In the genomic region with DNA sequence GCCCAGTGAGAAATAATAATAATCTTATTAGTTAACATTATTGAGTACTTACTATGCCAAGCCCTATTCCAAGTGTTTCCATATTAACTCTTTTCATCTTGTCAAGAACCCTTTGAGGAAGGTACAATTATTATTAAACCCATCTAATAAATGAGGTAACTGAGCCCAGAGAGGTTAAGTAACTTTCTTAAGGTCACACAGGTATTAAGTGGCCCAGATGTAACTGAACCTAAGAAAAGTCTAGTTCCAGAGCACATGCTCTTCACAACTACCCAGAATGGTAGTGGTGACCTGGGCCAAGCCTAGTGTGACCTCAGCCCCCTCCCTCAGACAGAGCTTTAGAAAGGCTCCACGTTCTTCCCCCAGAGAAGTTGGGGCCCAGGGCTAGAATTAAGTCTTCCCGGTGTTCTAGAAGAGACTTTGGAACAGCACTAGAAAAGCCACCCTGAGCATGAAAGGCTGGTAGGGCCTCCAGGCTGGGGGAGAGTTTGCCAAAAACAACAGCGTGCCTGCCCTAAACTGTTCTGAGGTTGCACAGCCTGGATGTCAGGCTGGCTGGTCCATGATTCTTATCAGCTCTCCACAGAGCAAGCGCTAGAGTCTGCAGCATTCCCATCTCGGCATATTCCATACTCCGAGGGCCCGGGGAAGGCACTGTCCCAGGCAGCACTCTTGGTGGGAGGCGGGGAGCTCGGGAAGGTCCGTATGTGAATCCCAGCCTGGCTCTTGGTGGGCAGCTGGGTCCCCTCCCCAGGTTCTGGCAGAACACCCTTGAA, we compare ENCODE assay signal across 9 cellular contexts. TPM values are rescaled to one million over a fixed set of nuclear protein-coding genes. Genes with fewer than 3 reads are reported as not detected.
DNase-seq lines count a peak whose midpoint lies in the region; ATAC-seq and TF ChIP-seq lines count a peak whose summit lies in the region.
"Had no signal": no experiment of that assay in that cellular context is flagged by ENCODE, and none has a peak within 500 bp of the region (broad histone marks: within the 10 kb centered on the region; RNA-seq: fewer than 3 reads in every experiment).

No MANE protein-coding gene starts in this region.

- intact Hi-C loops in Right ventricle myocardium superior (cut with DNase I) (no loop called here), Right ventricle myocardium inferior (cut with DNase I) (loop anchor here (2.0 kb wide), 1 partner anchor 19 kb away; no protein-coding TSS in a partner anchor), MCF 10A (cut with micrococcal nuclease) (loop anchor here (1.0 to 2.0 kb wide), 2 partner anchors 23 to 43 kb away; no protein-coding TSS in a partner anchor), aorta (cut with DNase I) (no loop called here)

- POLR2A ChIA-PET in MCF 10A (lab: Yijun Ruan, JAX): interaction anchor here (0.7 to 6.1 kb wide), 18 partner anchors 8 to 1032 kb away, joined by 3 to 130 read pairs (median 6); a partner anchor contains a TSS

- no peaks in the 10 kb centered on the region for H3K27me3 ChIP-seq in aorta (ENCODE audit: control insufficient read depth in 1 of 2, insufficient read depth in 2 of 2, low read length in 1 of 2)

- H3K36me3 Mint-ChIP-seq in MCF 10A (ENCODE audit: insufficient read depth, unreplicated experiment): no peaks in the 10 kb centered on the region

- peak overlapping the region; percentile 63 for H3K4me3 Mint-ChIP-seq in MCF 10A (ENCODE audit: unreplicated experiment)
- H3K4me3 Mint-ChIP-seq: activated T-helper 17 cell treated with anti-CD3 and anti-CD28 coated beads, Interleukin-2, amount 50 U/mL, for 72 hours had no signal

- CTCF ChIA-PET in MCF 10A (lab: Yijun Ruan, JAX): interaction anchor here (0.6 to 3.6 kb wide), 14 partner anchors 10 to 1755 kb away, joined by 3 to 30 read pairs (median 4); a partner anchor contains a TSS

- DNase-seq in Right ventricle myocardium superior (no peak), Right ventricle myocardium inferior (ENCODE audit: missing footprints) (no peak), MCF 10A (ENCODE audit: unreplicated experiment) (peak; percentile 80), lung microvascular endothelial cell (ENCODE audit: low read depth in 2 of 2) (peak; percentile 35 to 59), aorta (peak; percentile 84 to 88), SHP77 (lab: John Stamatoyannopoulos, UW) (no peak), NCI-H187 treated with DMSO at 0.1 percent for 48 hours (lab: John Stamatoyannopoulos, UW) (no peak)

- no peaks in the 10 kb centered on the region for H3K27me3 Mint-ChIP-seq in MCF 10A (ENCODE audit: insufficient read depth, unreplicated experiment)
- H3K27me3 Mint-ChIP-seq: activated T-helper 17 cell treated with anti-CD3 and anti-CD28 coated beads, Interleukin-2, amount 50 U/mL, for 72 hours had no signal

- BruUV-seq in MCF 10A (replicated peaks; lab: Mats Ljungman, UMichigan): TSS peak; percentile 73

- H3K27ac ChIP-seq in aorta (ENCODE audit: low read depth in 1 of 2, low read length in 2 of 2): peak overlapping the region; percentile 74 to 95

- H3K4me1 ChIP-seq in aorta (ENCODE audit: control insufficient read depth in 1 of 2, insufficient read depth in 2 of 2, low read length in 2 of 2): no peaks in the 10 kb centered on the region

- no peaks in the 10 kb centered on the region for H3K9me3 ChIP-seq in aorta (ENCODE audit: control insufficient read depth, low read length)

- 3 to 4% methylated on average over 10 of the region's 10 CpGs for WGBS in aorta, 2 donors

- H3K36me3 ChIP-seq in aorta (ENCODE audit: control insufficient read depth in 1 of 2, insufficient read depth in 2 of 2, low read length in 1 of 2): no peaks in the 10 kb centered on the region

- ATAC-seq in Right ventricle myocardium superior (ENCODE audit: poor library complexity) (peak; percentile 18), Right ventricle myocardium inferior (no peak), aorta (ENCODE audit: low FRiP score) (peak; percentile 83), HG02623 (IDR thresholded peaks at IDR 0.05; ENCODE audit: unreplicated experiment) (no peak)

- no peak overlapping the region for H3K4me3 ChIP-seq in aorta (ENCODE audit: low read length in 2 of 2)

- peaks cover 48% of the 10 kb centered on the region for H3K4me1 Mint-ChIP-seq in MCF 10A (ENCODE audit: insufficient read depth, unreplicated experiment)
- H3K4me1 Mint-ChIP-seq: activated T-helper 17 cell treated with anti-CD3 and anti-CD28 coated beads, Interleukin-2, amount 50 U/mL, for 72 hours had no signal

- no peak for TF ChIP-seq CTCF in MCF 10A (IDR thresholded peaks at IDR 0.05; ENCODE audit: unreplicated experiment)

- peak overlapping the region; percentile 91 for H3K27ac Mint-ChIP-seq in MCF 10A (ENCODE audit: low read depth, unreplicated experiment)
- H3K27ac Mint-ChIP-seq: activated T-helper 17 cell treated with anti-CD3 and anti-CD28 coated beads, Interleukin-2, amount 50 U/mL, for 72 hours had no signal

- H3K9me3 Mint-ChIP-seq in MCF 10A (ENCODE audit: unreplicated experiment): no peaks in the 10 kb centered on the region

RNA-seq across cellular contexts. Expression of a gene that starts 41.3 kb away (rescaled TPM):
- total RNA-seq in Right ventricle myocardium superior (99.5 TPM), Right ventricle myocardium inferior (105 TPM), MCF 10A (2022) (73.4 and 76.5 TPM in 2 replicates), lung microvascular endothelial cell (47.9 and 62.3 TPM in 2 replicates), aorta (100 to 1,000 TPM; 187 to 252 TPM)
- 10 to 100 TPM; 51.2 to 91.7 TPM for polyA plus RNA-seq in aorta

RNA-seq across cellular contexts. Expression of a gene that starts 53.5 kb away (rescaled TPM):
- total RNA-seq in Right ventricle myocardium superior (7.6 TPM), Right ventricle myocardium inferior (8.2 TPM), MCF 10A (2022) (1.9 and 3.0 TPM in 2 replicates), lung microvascular endothelial cell (7.4 and 13.1 TPM in 2 replicates), aorta (1 to 10 TPM; 3.9 to 5.4 TPM)
- 10 to 100 TPM in 1 of 2 donors, 1 to 10 TPM in 1; 3.4 to 19.3 TPM for polyA plus RNA-seq in aorta

Comparison
In these comparisons a context has a peak if more than half of its experiments do, and no peak if none do; other contexts are left out.
1. ATAC-seq: peak in Right ventricle myocardium superior (single experiment) and aorta (single experiment); none in Right ventricle myocardium inferior (single experiment) and HG02623 (single experiment).
2. intact Hi-C loops: an anchor here in Right ventricle myocardium inferior (2.0 kb wide) and MCF 10A (1.0 to 2.0 kb wide); none called in Right ventricle myocardium superior and aorta.
3. DNase-seq: peak in MCF 10A (single experiment), lung microvascular endothelial cell (2 of 2) and aorta (2 of 2); none in Right ventricle myocardium superior (single experiment), Right ventricle myocardium inferior (single experiment), SHP77 (0 of 2) and NCI-H187 treated with DMSO at 0.1 percent for 48 hours (single experiment).